In the genomic region with DNA sequence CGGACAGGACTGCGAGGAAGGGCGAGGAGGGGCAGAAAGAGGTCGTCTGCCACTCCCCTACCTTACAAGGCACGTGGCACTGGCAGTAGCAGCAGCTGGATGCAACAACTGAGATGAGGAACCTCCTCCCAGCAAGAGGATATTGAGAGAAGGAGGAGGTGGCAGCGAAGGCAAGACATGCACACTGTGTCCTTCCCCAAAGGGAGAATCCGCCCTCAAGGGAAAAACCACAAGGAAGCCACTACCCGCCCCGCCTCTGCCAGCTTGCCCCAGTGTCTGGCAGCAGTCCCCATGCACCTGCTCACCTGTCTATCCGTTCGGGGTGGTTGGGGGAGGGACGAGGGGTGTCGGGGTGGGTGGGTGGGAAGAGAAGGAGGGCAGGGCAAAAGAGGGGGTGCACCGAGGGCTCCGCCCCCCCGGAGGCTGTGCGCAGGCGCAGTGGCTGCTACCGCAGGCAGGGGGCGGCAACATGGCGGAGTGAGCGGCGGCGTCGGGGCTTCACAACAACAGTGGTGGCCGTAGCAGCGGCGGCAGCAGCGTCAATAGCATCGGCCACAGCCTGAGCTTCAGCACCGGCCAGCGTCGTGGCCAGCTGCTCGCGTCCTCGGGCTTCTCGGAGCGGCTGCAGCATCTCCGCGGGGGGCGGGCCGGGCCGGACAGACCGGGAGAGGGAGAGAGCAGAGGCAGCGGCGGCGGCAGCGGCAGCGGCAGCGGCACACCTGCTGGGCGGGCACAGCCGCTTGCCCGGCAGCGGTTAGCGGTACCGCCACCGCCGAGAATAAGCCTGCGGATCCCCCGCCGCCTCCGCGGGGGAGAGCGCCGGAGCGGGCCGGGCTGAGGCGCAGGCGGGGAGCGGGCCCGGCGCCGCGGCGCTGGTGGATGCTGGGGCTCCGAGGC, we compare ENCODE assay signal across 1 cellular context.
TF ChIP-seq lines count a peak whose summit lies in the region.

A gene with protein sequence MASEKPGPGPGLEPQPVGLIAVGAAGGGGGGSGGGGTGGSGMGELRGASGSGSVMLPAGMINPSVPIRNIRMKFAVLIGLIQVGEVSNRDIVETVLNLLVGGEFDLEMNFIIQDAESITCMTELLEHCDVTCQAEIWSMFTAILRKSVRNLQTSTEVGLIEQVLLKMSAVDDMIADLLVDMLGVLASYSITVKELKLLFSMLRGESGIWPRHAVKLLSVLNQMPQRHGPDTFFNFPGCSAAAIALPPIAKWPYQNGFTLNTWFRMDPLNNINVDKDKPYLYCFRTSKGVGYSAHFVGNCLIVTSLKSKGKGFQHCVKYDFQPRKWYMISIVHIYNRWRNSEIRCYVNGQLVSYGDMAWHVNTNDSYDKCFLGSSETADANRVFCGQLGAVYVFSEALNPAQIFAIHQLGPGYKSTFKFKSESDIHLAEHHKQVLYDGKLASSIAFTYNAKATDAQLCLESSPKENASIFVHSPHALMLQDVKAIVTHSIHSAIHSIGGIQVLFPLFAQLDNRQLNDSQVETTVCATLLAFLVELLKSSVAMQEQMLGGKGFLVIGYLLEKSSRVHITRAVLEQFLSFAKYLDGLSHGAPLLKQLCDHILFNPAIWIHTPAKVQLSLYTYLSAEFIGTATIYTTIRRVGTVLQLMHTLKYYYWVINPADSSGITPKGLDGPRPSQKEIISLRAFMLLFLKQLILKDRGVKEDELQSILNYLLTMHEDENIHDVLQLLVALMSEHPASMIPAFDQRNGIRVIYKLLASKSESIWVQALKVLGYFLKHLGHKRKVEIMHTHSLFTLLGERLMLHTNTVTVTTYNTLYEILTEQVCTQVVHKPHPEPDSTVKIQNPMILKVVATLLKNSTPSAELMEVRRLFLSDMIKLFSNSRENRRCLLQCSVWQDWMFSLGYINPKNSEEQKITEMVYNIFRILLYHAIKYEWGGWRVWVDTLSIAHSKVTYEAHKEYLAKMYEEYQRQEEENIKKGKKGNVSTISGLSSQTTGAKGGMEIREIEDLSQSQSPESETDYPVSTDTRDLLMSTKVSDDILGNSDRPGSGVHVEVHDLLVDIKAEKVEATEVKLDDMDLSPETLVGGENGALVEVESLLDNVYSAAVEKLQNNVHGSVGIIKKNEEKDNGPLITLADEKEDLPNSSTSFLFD (N-terminal part only) (plus strand): TSS at position 436 of the 897 bp plus-strand sequence. CDS start 551 bp downstream, outside the sequence.

TF ChIP-seq in HepG2, 621 proteins besides CTCF, POLR2A, EP300 and RAD21 (continued from another document and continues in another):
- TF ChIP-seq, protein P1, sequence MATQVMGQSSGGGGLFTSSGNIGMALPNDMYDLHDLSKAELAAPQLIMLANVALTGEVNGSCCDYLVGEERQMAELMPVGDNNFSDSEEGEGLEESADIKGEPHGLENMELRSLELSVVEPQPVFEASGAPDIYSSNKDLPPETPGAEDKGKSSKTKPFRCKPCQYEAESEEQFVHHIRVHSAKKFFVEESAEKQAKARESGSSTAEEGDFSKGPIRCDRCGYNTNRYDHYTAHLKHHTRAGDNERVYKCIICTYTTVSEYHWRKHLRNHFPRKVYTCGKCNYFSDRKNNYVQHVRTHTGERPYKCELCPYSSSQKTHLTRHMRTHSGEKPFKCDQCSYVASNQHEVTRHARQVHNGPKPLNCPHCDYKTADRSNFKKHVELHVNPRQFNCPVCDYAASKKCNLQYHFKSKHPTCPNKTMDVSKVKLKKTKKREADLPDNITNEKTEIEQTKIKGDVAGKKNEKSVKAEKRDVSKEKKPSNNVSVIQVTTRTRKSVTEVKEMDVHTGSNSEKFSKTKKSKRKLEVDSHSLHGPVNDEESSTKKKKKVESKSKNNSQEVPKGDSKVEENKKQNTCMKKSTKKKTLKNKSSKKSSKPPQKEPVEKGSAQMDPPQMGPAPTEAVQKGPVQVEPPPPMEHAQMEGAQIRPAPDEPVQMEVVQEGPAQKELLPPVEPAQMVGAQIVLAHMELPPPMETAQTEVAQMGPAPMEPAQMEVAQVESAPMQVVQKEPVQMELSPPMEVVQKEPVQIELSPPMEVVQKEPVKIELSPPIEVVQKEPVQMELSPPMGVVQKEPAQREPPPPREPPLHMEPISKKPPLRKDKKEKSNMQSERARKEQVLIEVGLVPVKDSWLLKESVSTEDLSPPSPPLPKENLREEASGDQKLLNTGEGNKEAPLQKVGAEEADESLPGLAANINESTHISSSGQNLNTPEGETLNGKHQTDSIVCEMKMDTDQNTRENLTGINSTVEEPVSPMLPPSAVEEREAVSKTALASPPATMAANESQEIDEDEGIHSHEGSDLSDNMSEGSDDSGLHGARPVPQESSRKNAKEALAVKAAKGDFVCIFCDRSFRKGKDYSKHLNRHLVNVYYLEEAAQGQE (IDR thresholded peaks at IDR 0.05; ENCODE audit: borderline replicate concordance in 1 of 2, low read depth in 1 of 2, low read length in 2 of 2), result no peak
- TF ChIP-seq, protein P2, sequence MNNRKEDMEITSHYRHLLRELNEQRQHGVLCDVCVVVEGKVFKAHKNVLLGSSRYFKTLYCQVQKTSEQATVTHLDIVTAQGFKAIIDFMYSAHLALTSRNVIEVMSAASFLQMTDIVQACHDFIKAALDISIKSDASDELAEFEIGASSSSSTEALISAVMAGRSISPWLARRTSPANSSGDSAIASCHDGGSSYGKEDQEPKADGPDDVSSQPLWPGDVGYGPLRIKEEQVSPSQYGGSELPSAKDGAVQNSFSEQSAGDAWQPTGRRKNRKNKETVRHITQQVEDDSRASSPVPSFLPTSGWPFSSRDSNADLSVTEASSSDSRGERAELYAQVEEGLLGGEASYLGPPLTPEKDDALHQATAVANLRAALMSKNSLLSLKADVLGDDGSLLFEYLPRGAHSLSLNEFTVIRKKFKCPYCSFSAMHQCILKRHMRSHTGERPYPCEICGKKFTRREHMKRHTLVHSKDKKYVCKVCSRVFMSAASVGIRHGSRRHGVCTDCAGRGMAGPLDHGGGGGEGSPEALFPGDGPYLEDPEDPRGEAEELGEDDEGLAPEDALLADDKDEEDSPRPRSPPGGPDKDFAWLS (CRISPR knock-in tag; IDR thresholded peaks at IDR 0.05; ENCODE audit: borderline replicate concordance), result no peak
- TF ChIP-seq, protein P3, sequence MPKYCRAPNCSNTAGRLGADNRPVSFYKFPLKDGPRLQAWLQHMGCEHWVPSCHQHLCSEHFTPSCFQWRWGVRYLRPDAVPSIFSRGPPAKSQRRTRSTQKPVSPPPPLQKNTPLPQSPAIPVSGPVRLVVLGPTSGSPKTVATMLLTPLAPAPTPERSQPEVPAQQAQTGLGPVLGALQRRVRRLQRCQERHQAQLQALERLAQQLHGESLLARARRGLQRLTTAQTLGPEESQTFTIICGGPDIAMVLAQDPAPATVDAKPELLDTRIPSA (CRISPR knock-in tag; IDR thresholded peaks at IDR 0.05; ENCODE audit: borderline replicate concordance), result no peak
- TF ChIP-seq FIP1L1 (IDR thresholded peaks at IDR 0.05; ENCODE audit: borderline replicate concordance, insufficient read depth, low read depth, low read length), result no peak
- no peak for TF ChIP-seq TEAD3 (CRISPR knock-in tag; optimal IDR thresholded peaks at IDR 0.05; ENCODE audit: borderline replicate concordance)
- TF ChIP-seq, protein P4, sequence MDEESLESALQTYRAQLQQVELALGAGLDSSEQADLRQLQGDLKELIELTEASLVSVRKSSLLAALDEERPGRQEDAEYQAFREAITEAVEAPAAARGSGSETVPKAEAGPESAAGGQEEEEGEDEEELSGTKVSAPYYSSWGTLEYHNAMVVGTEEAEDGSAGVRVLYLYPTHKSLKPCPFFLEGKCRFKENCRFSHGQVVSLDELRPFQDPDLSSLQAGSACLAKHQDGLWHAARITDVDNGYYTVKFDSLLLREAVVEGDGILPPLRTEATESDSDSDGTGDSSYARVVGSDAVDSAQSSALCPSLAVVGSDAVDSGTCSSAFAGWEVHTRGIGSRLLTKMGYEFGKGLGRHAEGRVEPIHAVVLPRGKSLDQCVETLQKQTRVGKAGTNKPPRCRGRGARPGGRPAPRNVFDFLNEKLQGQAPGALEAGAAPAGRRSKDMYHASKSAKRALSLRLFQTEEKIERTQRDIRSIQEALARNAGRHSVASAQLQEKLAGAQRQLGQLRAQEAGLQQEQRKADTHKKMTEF (CRISPR knock-in tag; IDR thresholded peaks at IDR 0.05), result no peak
- TF ChIP-seq KDM5B (CRISPR knock-in tag; IDR thresholded peaks at IDR 0.05; ENCODE audit: borderline replicate concordance), result peak; percentile 52; the same call in 1 of the 2 replicates
- no peak for TF ChIP-seq ZSCAN20 (CRISPR knock-in tag; IDR thresholded peaks at IDR 0.05; ENCODE audit: borderline replicate concordance)
- no peak for TF ChIP-seq ZNF432 (CRISPR knock-in tag; IDR thresholded peaks at IDR 0.05; ENCODE audit: borderline replicate concordance)
- peak; percentile 84 for TF ChIP-seq PHF8 (CRISPR knock-in tag; IDR thresholded peaks at IDR 0.05)
- peak; percentile 59; the same call in 1 of the 2 replicates for TF ChIP-seq SPEN (CRISPR knock-in tag; IDR thresholded peaks at IDR 0.05; ENCODE audit: low read depth)
- TF ChIP-seq TEAD2 (CRISPR knock-in tag; IDR thresholded peaks at IDR 0.05), result no peak
- no peak for TF ChIP-seq ZNF431 (CRISPR knock-in tag; IDR thresholded peaks at IDR 0.05; ENCODE audit: borderline replicate concordance, low read depth)
- TF ChIP-seq ATAD3A (CRISPR knock-in tag; IDR thresholded peaks at IDR 0.05), result no peak
- no peak for TF ChIP-seq HNF4G (IDR thresholded peaks at IDR 0.05; ENCODE audit: borderline replicate concordance, low read depth, low read length)
- TF ChIP-seq HNF4G (CRISPR knock-in tag; IDR thresholded peaks at IDR 0.05; ENCODE audit: borderline replicate concordance, low read depth), result no peak
- TF ChIP-seq, protein P5, sequence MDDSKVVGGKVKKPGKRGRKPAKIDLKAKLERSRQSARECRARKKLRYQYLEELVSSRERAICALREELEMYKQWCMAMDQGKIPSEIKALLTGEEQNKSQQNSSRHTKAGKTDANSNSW (CRISPR knock-in tag; IDR thresholded peaks at IDR 0.05; ENCODE audit: borderline replicate concordance), result no peak
- TF ChIP-seq DNMT3B (CRISPR knock-in tag; conservative IDR thresholded peaks at IDR 0.05), result no peak
- TF ChIP-seq PRPF4 (IDR thresholded peaks at IDR 0.05; ENCODE audit: low read depth, low read length, poor library complexity, severe bottlenecking), result no peak
- no peak for TF ChIP-seq ZNF556 (CRISPR knock-in tag; IDR thresholded peaks at IDR 0.05; ENCODE audit: borderline replicate concordance)
- TF ChIP-seq ZNF619 (CRISPR knock-in tag; IDR thresholded peaks at IDR 0.05), result 0 out of 2 replicates have a peak, but pooled peaks have one; percentile 30
- TF ChIP-seq ZNF24 (IDR thresholded peaks at IDR 0.05), result no peak
- TF ChIP-seq, protein P6, sequence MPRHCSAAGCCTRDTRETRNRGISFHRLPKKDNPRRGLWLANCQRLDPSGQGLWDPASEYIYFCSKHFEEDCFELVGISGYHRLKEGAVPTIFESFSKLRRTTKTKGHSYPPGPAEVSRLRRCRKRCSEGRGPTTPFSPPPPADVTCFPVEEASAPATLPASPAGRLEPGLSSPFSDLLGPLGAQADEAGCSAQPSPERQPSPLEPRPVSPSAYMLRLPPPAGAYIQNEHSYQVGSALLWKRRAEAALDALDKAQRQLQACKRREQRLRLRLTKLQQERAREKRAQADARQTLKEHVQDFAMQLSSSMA (CRISPR knock-in tag; IDR thresholded peaks at IDR 0.05), result no peak
- TF ChIP-seq, protein P7, sequence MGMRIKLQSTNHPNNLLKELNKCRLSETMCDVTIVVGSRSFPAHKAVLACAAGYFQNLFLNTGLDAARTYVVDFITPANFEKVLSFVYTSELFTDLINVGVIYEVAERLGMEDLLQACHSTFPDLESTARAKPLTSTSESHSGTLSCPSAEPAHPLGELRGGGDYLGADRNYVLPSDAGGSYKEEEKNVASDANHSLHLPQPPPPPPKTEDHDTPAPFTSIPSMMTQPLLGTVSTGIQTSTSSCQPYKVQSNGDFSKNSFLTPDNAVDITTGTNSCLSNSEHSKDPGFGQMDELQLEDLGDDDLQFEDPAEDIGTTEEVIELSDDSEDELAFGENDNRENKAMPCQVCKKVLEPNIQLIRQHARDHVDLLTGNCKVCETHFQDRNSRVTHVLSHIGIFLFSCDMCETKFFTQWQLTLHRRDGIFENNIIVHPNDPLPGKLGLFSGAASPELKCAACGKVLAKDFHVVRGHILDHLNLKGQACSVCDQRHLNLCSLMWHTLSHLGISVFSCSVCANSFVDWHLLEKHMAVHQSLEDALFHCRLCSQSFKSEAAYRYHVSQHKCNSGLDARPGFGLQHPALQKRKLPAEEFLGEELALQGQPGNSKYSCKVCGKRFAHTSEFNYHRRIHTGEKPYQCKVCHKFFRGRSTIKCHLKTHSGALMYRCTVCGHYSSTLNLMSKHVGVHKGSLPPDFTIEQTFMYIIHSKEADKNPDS (CRISPR knock-in tag; IDR thresholded peaks at IDR 0.05), result no peak
- TF ChIP-seq TMF1 (CRISPR knock-in tag; IDR thresholded peaks at IDR 0.05; ENCODE audit: low read depth), result no peak
- TF ChIP-seq XRCC5 (optimal IDR thresholded peaks at IDR 0.05; ENCODE audit: low read length), result no peak
- no peak for TF ChIP-seq HOXA7 (CRISPR knock-in tag; IDR thresholded peaks at IDR 0.05)
- TF ChIP-seq FOXM1 (CRISPR knock-in tag; IDR thresholded peaks at IDR 0.05), result no peak
- TF ChIP-seq POLR2AphosphoS2 (IDR thresholded peaks at IDR 0.05; ENCODE audit: low read depth, low read length), result no peak
- no peak for TF ChIP-seq ZBTB1 (CRISPR knock-in tag; IDR thresholded peaks at IDR 0.05; ENCODE audit: borderline replicate concordance)
- TF ChIP-seq, protein P8, sequence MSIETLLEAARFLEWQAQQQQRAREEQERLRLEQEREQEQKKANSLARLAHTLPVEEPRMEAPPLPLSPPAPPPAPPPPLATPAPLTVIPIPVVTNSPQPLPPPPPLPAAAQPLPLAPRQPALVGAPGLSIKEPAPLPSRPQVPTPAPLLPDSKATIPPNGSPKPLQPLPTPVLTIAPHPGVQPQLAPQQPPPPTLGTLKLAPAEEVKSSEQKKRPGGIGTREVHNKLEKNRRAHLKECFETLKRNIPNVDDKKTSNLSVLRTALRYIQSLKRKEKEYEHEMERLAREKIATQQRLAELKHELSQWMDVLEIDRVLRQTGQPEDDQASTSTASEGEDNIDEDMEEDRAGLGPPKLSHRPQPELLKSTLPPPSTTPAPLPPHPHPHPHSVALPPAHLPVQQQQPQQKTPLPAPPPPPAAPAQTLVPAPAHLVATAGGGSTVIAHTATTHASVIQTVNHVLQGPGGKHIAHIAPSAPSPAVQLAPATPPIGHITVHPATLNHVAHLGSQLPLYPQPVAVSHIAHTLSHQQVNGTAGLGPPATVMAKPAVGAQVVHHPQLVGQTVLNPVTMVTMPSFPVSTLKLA (IDR thresholded peaks at IDR 0.05), result no peak
- TF ChIP-seq DNMT1 (CRISPR knock-in tag; IDR thresholded peaks at IDR 0.05), result no peak
- TF ChIP-seq MBD4 (IDR thresholded peaks at IDR 0.05; ENCODE audit: borderline replicate concordance, low read length), result no peak
- TF ChIP-seq KDM3A (CRISPR knock-in tag; IDR thresholded peaks at IDR 0.05; ENCODE audit: low read depth), result no peak
- TF ChIP-seq ZMAT3 (CRISPR knock-in tag; conservative IDR thresholded peaks at IDR 0.05), result no peak
- TF ChIP-seq ZZZ3 (CRISPR knock-in tag; IDR thresholded peaks at IDR 0.05; ENCODE audit: borderline replicate concordance), result 0 out of 2 replicates have a peak, but pooled peaks have one; percentile 58
- TF ChIP-seq NFKBIZ (CRISPR knock-in tag; IDR thresholded peaks at IDR 0.05), result no peak
- TF ChIP-seq ZNF670 (CRISPR knock-in tag; IDR thresholded peaks at IDR 0.05; ENCODE audit: borderline replicate concordance), result no peak
- no peak for TF ChIP-seq KDM6A (CRISPR knock-in tag; IDR thresholded peaks at IDR 0.05; ENCODE audit: low read depth)
- no peak for TF ChIP-seq NRL (CRISPR knock-in tag; IDR thresholded peaks at IDR 0.05; ENCODE audit: borderline replicate concordance)
- peak; percentile 62; the same call in 1 of the 2 replicates for TF ChIP-seq HOXA5 (CRISPR knock-in tag; IDR thresholded peaks at IDR 0.05)
- TF ChIP-seq GPN1 (CRISPR knock-in tag; IDR thresholded peaks at IDR 0.05; ENCODE audit: borderline replicate concordance), result no peak
- peak; percentile 83 for TF ChIP-seq ZFY (CRISPR knock-in tag; IDR thresholded peaks at IDR 0.05)
- TF ChIP-seq ZNF883 (CRISPR knock-in tag; IDR thresholded peaks at IDR 0.05; ENCODE audit: not compliant biosample characterization), result no peak
